Comparison of ENCODE assay signal across 28 cellular contexts in the genomic region with DNA sequence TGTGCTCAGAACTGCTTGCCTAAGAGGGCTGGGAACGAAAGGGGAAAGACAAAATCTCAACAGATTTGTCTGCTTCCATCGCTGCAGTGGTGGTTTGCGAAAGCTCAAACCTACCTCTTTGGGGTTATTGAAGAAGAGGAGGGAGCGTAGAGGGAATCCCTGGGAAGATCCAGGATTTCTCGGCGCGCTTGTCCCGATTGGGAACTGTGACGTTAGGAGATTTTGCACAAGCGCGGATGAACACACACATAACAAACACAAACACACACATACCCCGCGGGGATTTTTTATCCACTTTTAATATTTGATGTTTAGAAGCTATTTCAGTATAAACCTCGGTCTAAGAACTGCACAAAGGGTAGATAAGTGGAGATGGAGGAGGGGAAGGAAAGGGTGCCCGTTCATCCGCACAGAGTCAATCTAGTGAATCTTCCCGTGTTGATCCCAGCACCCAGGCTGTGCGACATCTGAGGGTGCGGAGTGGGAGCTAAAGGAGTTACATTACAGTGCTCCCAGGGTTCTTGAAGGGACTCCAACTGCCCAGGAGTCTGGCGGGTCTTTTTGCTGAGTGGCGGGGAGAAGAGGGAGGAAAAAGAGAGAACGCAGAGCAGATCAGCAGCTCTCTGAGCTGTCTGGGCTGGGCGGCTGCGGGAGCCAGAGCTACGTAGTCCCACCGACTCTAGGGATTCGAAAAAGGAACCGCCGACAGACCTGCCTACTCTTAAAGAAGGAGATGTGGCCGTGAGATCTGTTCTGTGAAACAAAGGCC. TPM values are rescaled to one million over a fixed set of nuclear protein-coding genes. Genes with fewer than 3 reads are reported as not detected.
DNase-seq lines count a peak whose midpoint lies in the region; ATAC-seq and TF ChIP-seq lines count a peak whose summit lies in the region.
"Had no signal": no experiment of that assay in that cellular context is flagged by ENCODE, and none has a peak within 500 bp of the region (broad histone marks: within the 10 kb centered on the region; RNA-seq: fewer than 3 reads in every experiment).

No MANE protein-coding gene starts in this region.

- H3K4me1 ChIP-seq in SK-N-SH (ENCODE audit: control insufficient read depth in 1 of 2, insufficient read depth in 2 of 2, low read depth in 1 of 2, low read length in 1 of 2) (peaks cover 0 to 17% of the 10 kb centered on the region in 2 experiments; a peak in 1 of 4 replicates), iPS-20b (ENCODE audit: insufficient read depth, low read length) (no peaks in the 10 kb centered on the region), lower lobe of right lung (peaks cover 4% of the 10 kb centered on the region)
- H3K4me1 ChIP-seq: BLaER1 treated with 17β-estradiol and CSF1 and Interleukin-3, amounts not matched to agents 10 nM and 100 nM; breast epithelium; left lung; Peyer's patch had no signal

- H3K27ac Mint-ChIP-seq in type B pancreatic cell = no peak overlapping the region
- H3K27ac Mint-ChIP-seq: mesothelial cell of epicardium; naive thymus-derived CD8-positive, alpha-beta T cell; T-cell had no signal

- POLR2A ChIA-PET in SK-N-SH (lab: Yijun Ruan, JAX) = no interaction called here

- no peaks in the 10 kb centered on the region for H3K36me3 Mint-ChIP-seq in type B pancreatic cell
- H3K36me3 Mint-ChIP-seq: mesothelial cell of epicardium, T-cell had no signal

- H3K4me2 ChIP-seq in SK-N-SH = no peak overlapping the region
- H3K4me2 ChIP-seq: BLaER1 treated with 17β-estradiol and CSF1 and Interleukin-3, amounts not matched to agents 10 nM and 100 nM had no signal

- H3K27me3 Mint-ChIP-seq in type B pancreatic cell = peaks cover 83% of the 10 kb centered on the region

- H3K27ac ChIP-seq in SK-N-SH (ENCODE audit: low read depth in 2 of 2, low read length in 1 of 2) = no peak overlapping the region
- no peak overlapping the region for H3K27ac ChIP-seq in iPS-20b (ENCODE audit: low read length)
- H3K27ac ChIP-seq in lower lobe of right lung = no peak overlapping the region
- H3K27ac ChIP-seq: BLaER1 treated with 17β-estradiol and CSF1 and Interleukin-3, amounts not matched to agents 10 nM and 100 nM; breast epithelium; left lung; pancreas; Peyer's patch; thoracic aorta had no signal

- H3K27me3 ChIP-seq in SK-N-SH (ENCODE audit: insufficient read depth) (peaks cover 28% of the 10 kb centered on the region), iPS-20b (ENCODE audit: insufficient read depth, low read length) (peaks cover 75% of the 10 kb centered on the region), lower lobe of right lung (ENCODE audit: low read depth) (peaks cover 56% of the 10 kb centered on the region)
- H3K27me3 ChIP-seq: BLaER1 treated with 17β-estradiol and CSF1 and Interleukin-3, amounts not matched to agents 10 nM and 100 nM; Peyer's patch had no signal

- DNase-seq in SK-N-SH (peak; percentile 44), cerebellar cortex (ENCODE audit: low spot score) (peak; percentile 62), type B pancreatic cell (ENCODE audit: extremely low spot score, unreplicated experiment) (no peak), kidney tubule cell (ENCODE audit: low spot score) (no peak), NCI-H2227 treated with DMSO at 0.1 percent for 48 hours (lab: John Stamatoyannopoulos, UW) (no peak), lower lobe of right lung (no peak)
- DNase-seq: activated CD4-positive, CD25-positive, alpha-beta regulatory T cell treated with anti-CD3 and anti-CD28 coated beads, Interleukin-2, amount 50 U/mL, for 72 hours; COR-L47; KG1; naive thymus-derived CD8-positive, alpha-beta T cell; NCI-H1417; NCI-H2081 treated with DMSO at 0.1 percent for 48 hours; pancreas; Peyer's patch; SIG-M5; stimulated activated CD4-positive, alpha-beta T cell treated with anti-CD3 and anti-CD28 coated beads, Interleukin-4, amount 100 ng/mL, for 1 hour; stimulated activated naive CD4-positive, alpha-beta T cell; T-cell had no signal

- H3K79me2 ChIP-seq in SK-N-SH (ENCODE audit: insufficient read depth) = no peaks in the 10 kb centered on the region

- TF ChIP-seq CTCF in SK-N-SH (IDR thresholded peaks at IDR 0.05) (no peak), type B pancreatic cell (conservative IDR thresholded peaks at IDR 0.05) (no peak), lower lobe of right lung (IDR thresholded peaks at IDR 0.05) (no peak)

- intact Hi-C loops in lower lobe of right lung (cut with DNase I) = no loop called here

- H3K4me1 Mint-ChIP-seq in type B pancreatic cell (ENCODE audit: unreplicated experiment) = peaks cover 5% of the 10 kb centered on the region

- no peaks in the 10 kb centered on the region; the same call in 1 of the 2 replicates for H3K9me2 ChIP-seq in SK-N-SH

- H3K9me3 Mint-ChIP-seq in type B pancreatic cell = no peaks in the 10 kb centered on the region

- no peak overlapping the region for H2AFZ ChIP-seq in SK-N-SH (ENCODE audit: low read depth)

- H3K4me3 ChIP-seq in SK-N-SH (ENCODE audit: low read depth in 2 of 2, low read length in 1 of 2) (peak overlapping the region in 1 of 2 experiments; percentile 42; a peak in 1 of 4 replicates), iPS-20b (ENCODE audit: low read length) (peak overlapping the region; percentile 63), lower lobe of right lung (no peak overlapping the region)
- H3K4me3 ChIP-seq: BLaER1 treated with 17β-estradiol and CSF1 and Interleukin-3, amounts not matched to agents 10 nM and 100 nM; left lung; Peyer's patch; thoracic aorta had no signal

- 8% methylated on average over 30 of the region's 30 CpGs for WGBS in SK-N-SH (ENCODE audit: low lambda C conversion rate)

- no peaks in the 10 kb centered on the region for H3F3A ChIP-seq in SK-N-SH (replicated peaks; ENCODE audit: insufficient read depth)

- H3K36me3 ChIP-seq in SK-N-SH (replicated peaks in 1 of 2; ENCODE audit: control insufficient read depth in 1 of 2, insufficient read depth in 2 of 2, low read length in 1 of 2) (no peaks in the 10 kb centered on the region), iPS-20b (ENCODE audit: insufficient read depth, low read depth, low read length) (no peaks in the 10 kb centered on the region), lower lobe of right lung (no peaks in the 10 kb centered on the region)
- H3K36me3 ChIP-seq: BLaER1 treated with 17β-estradiol and CSF1 and Interleukin-3, amounts not matched to agents 10 nM and 100 nM; breast epithelium; left lung; pancreas; Peyer's patch; thoracic aorta had no signal

- H3K4me3 Mint-ChIP-seq in type B pancreatic cell = peak overlapping the region; percentile 31

- no peak for TF ChIP-seq RAD21 in SK-N-SH (IDR thresholded peaks at IDR 0.05; ENCODE audit: low read length)

- H4K20me1 ChIP-seq in SK-N-SH (ENCODE audit: insufficient read depth) = no peaks in the 10 kb centered on the region
- H4K20me1 ChIP-seq: BLaER1 treated with 17β-estradiol and CSF1 and Interleukin-3, amounts not matched to agents 10 nM and 100 nM had no signal

- no peaks in the 10 kb centered on the region for H3K9me3 ChIP-seq in SK-N-SH
- H3K9me3 ChIP-seq in iPS-20b (ENCODE audit: insufficient read depth, low read depth, low read length) = no peaks in the 10 kb centered on the region
- no peaks in the 10 kb centered on the region for H3K9me3 ChIP-seq in lower lobe of right lung
- H3K9me3 ChIP-seq: breast epithelium, left lung, pancreas, Peyer's patch, thoracic aorta had no signal

- CTCF ChIA-PET in SK-N-SH (lab: Yijun Ruan, JAX) = interaction anchor here (0.8 to 5.7 kb wide), 7 partner anchors 11 to 988 kb away, joined by 3 to 39 read pairs (median 3); no protein-coding TSS in a partner anchor

- TF ChIP-seq EP300 in SK-N-SH (IDR thresholded peaks at IDR 0.05; ENCODE audit: borderline replicate concordance in 1 of 2, low read depth in 1 of 2, low read length in 1 of 2) = no peak

- H3K9ac ChIP-seq in SK-N-SH = no peak overlapping the region
- H3K9ac ChIP-seq in iPS-20b (ENCODE audit: low read depth, low read length) = no peak overlapping the region
- H3K9ac ChIP-seq: BLaER1 treated with 17β-estradiol and CSF1 and Interleukin-3, amounts not matched to agents 10 nM and 100 nM had no signal

- ATAC-seq in SK-N-SH treated with all-trans-retinoic acid at 6 μM for 48 hours = no peak
- no peak for ATAC-seq in lower lobe of right lung
- ATAC-seq: left lung; naive thymus-derived CD8-positive, alpha-beta T cell; right cardiac atrium; T-cell had no signal

TF ChIP-seq in SK-N-SH, 30 proteins besides CTCF, POLR2A, EP300 and RAD21 (continues in another document):
- TF ChIP-seq TCF12 (IDR thresholded peaks at IDR 0.05) = no peak
- TF ChIP-seq FOXJ3 (CRISPR knock-in tag; IDR thresholded peaks at IDR 0.05) = no peak
- no peak for TF ChIP-seq RFX5 (IDR thresholded peaks at IDR 0.05; ENCODE audit: low read length)
- TF ChIP-seq, protein P1, sequence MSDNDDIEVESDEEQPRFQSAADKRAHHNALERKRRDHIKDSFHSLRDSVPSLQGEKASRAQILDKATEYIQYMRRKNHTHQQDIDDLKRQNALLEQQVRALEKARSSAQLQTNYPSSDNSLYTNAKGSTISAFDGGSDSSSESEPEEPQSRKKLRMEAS (IDR thresholded peaks at IDR 0.05; ENCODE audit: low read depth) = no peak

TF ChIP-seq in SK-N-SH treated with all-trans-retinoic acid at 6 μM for 48 hours, 23 proteins besides CTCF, POLR2A, EP300 and RAD21 (continues in another document):
- TF ChIP-seq, protein P2, sequence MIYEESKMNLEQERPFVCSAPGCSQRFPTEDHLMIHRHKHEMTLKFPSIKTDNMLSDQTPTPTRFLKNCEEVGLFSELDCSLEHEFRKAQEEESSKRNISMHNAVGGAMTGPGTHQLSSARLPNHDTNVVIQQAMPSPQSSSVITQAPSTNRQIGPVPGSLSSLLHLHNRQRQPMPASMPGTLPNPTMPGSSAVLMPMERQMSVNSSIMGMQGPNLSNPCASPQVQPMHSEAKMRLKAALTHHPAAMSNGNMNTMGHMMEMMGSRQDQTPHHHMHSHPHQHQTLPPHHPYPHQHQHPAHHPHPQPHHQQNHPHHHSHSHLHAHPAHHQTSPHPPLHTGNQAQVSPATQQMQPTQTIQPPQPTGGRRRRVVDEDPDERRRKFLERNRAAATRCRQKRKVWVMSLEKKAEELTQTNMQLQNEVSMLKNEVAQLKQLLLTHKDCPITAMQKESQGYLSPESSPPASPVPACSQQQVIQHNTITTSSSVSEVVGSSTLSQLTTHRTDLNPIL (CRISPR knock-in tag; IDR thresholded peaks at IDR 0.05; ENCODE audit: low read depth) = no peak
- no peak for TF ChIP-seq RARB (CRISPR knock-in tag; IDR thresholded peaks at IDR 0.05)
- TF ChIP-seq BACH2 (CRISPR knock-in tag; IDR thresholded peaks at IDR 0.05; ENCODE audit: borderline replicate concordance) = no peak
- TF ChIP-seq ESRRG (CRISPR knock-in tag; IDR thresholded peaks at IDR 0.05) = no peak
- TF ChIP-seq ZFP30 (CRISPR knock-in tag; IDR thresholded peaks at IDR 0.05) = no peak
- no peak for TF ChIP-seq TCF4 (CRISPR knock-in tag; IDR thresholded peaks at IDR 0.05; ENCODE audit: borderline replicate concordance)
- TF ChIP-seq ISL1 (CRISPR knock-in tag; IDR thresholded peaks at IDR 0.05) = no peak
- no peak for TF ChIP-seq ZC3H10 (CRISPR knock-in tag; IDR thresholded peaks at IDR 0.05)

RNA-seq across cellular contexts. Expression of a gene that starts 1.5 kb away (rescaled TPM):
- polyA plus RNA-seq in SK-N-SH (2012; rRNA removed) = not detected in 2 replicates
- 0.03 and 0.04 TPM in 2 replicates for polyA plus RNA-seq in SK-N-SH (2012; cell fraction: cytosol; rRNA removed)
- not detected in 2 replicates for polyA plus RNA-seq in SK-N-SH (2012; cell fraction: nucleus; rRNA removed)
- total RNA-seq in type B pancreatic cell (ENCODE audit: low replicate concordance) (0.90 and 2.2 TPM in 2 replicates), lower lobe of right lung (not detected)
- total RNA-seq: breast epithelium; glomerular endothelial cell; left lung; naive thymus-derived CD8-positive, alpha-beta T cell; NCI-H460; right cardiac atrium; thoracic aorta had no signal
- polyA plus RNA-seq: naive thymus-derived CD8-positive, alpha-beta T cell had no signal

Comparison
In these comparisons a context has a peak if more than half of its experiments do, and no peak if none do; other contexts are left out.
1. DNase-seq: peak in SK-N-SH (single experiment) and cerebellar cortex (single experiment); none in type B pancreatic cell (single experiment), kidney tubule cell (single experiment), NCI-H2227 treated with DMSO at 0.1 percent for 48 hours (single experiment) and lower lobe of right lung (single experiment).